In genomic region chr18:3773303-3773702, GRCh38 we compare ENCODE assay signal across 16 cellular contexts.
A peak's percentile ranks its signal among the peaks of the same experiment; 100 is the strongest.
DNase-seq lines count a peak whose midpoint lies in the region; ATAC-seq and TF ChIP-seq lines count a peak whose summit lies in the region.
"Had no signal": no experiment of that assay in that cellular context is flagged by ENCODE, and none has a peak within 500 bp of the region (broad histone marks: within the 10 kb centered on the region; RNA-seq: fewer than 3 reads in every experiment).

No MANE protein-coding gene starts in this region.

- no peaks in the 10 kb centered on the region for H3K9me3 ChIP-seq in GM23248 (ENCODE audit: low read depth)
- no peaks in the 10 kb centered on the region for H3K9me3 ChIP-seq in RWPE2 (ENCODE audit: severe bottlenecking)

- H3K36me3 ChIP-seq in GM23248 (ENCODE audit: low read depth) (no peaks in the 10 kb centered on the region), RWPE2 (ENCODE audit: low read depth) (no peaks in the 10 kb centered on the region)

- ATAC-seq in RWPE2 (ENCODE audit: low read depth) (peak; percentile 35; the same call in 1 of the 3 replicates), foreskin keratinocyte (no peak)

- peaks cover 5% of the 10 kb centered on the region; the same call in 1 of the 2 replicates for H3F3A ChIP-seq in GM23248 (ENCODE audit: insufficient read depth)

- H3K4me3 ChIP-seq in GM23248 (no peak overlapping the region), RWPE2 (ENCODE audit: severe bottlenecking) (no peak overlapping the region)

- H3K4me1 ChIP-seq in GM23248 (ENCODE audit: insufficient read depth), result peaks cover 5% of the 10 kb centered on the region; the same call in 1 of the 2 replicates
- H3K4me1 ChIP-seq in RWPE2 (ENCODE audit: insufficient read depth, poor library complexity, severe bottlenecking), result peaks cover 15% of the 10 kb centered on the region
- peaks cover 8% of the 10 kb centered on the region for H3K4me1 ChIP-seq in foreskin keratinocyte
- H3K4me1 ChIP-seq: parathyroid adenoma had no signal

- no peak overlapping the region for H2AFZ ChIP-seq in GM23248
- H2AFZ ChIP-seq: parathyroid adenoma had no signal

- H3K27ac ChIP-seq in 22Rv1, result no peak overlapping the region
- no peak overlapping the region for H3K27ac ChIP-seq in GM23248
- H3K27ac ChIP-seq in RWPE2 (ENCODE audit: poor library complexity, severe bottlenecking), result no peak overlapping the region
- no peak overlapping the region for H3K27ac ChIP-seq in foreskin keratinocyte
- H3K27ac ChIP-seq: KMS-11, parathyroid adenoma had no signal

- no peaks in the 10 kb centered on the region for H3K36me3 Mint-ChIP-seq in activated CD4-positive, alpha-beta memory T cell treated with anti-CD3 and anti-CD28 coated beads, Interleukin-2, amount 10 ng/mL, durations not matched to agents 7 days and 5 days (ENCODE audit: low read depth)
- H3K36me3 Mint-ChIP-seq: activated CD4-positive, alpha-beta memory T cell treated with anti-CD3 and anti-CD28 coated beads for 36 hours had no signal

- 52 to 62% methylated on average over 1 of the region's 1 CpG for WGBS in GM23248 (ENCODE audit: low coverage in 1 of 2, low lambda C conversion rate in 2 of 2, missing lambda C conversion rate in 2 of 2), 2 experiments

- no peak overlapping the region for H3K9ac ChIP-seq in GM23248
- H3K9ac ChIP-seq: KMS-11, parathyroid adenoma had no signal

- no peaks in the 10 kb centered on the region for H3K79me2 ChIP-seq in GM23248 (ENCODE audit: insufficient read depth)
- H3K79me2 ChIP-seq: parathyroid adenoma had no signal

- in situ Hi-C loops in GM23248 (cut with MboI), result loop anchor here (10.0 kb wide), 1 partner anchor 59 kb away; no protein-coding TSS in a partner anchor

- no peak overlapping the region for H3K27ac Mint-ChIP-seq in activated CD4-positive, alpha-beta memory T cell treated with anti-CD3 and anti-CD28 coated beads, Interleukin-2, amount 10 ng/mL, durations not matched to agents 7 days and 5 days
- H3K27ac Mint-ChIP-seq: activated CD4-positive, alpha-beta memory T cell treated with anti-CD3 and anti-CD28 coated beads for 36 hours; activated T-helper 1 cell treated with anti-CD3 and anti-CD28 coated beads, Interleukin-12 subunit alpha, Interleukin-12 subunit beta, Interleukin-2, Interleukin-4 antibody, amounts not matched to agents 30 ng/mL and 10 ng/mL and 1 ng/mL, durations not matched to agents 14 hours and 24 hours and 36 hours had no signal

- no peak overlapping the region for H3K4me2 ChIP-seq in GM23248 (ENCODE audit: unreplicated experiment)
- H3K4me2 ChIP-seq: KMS-11 had no signal

- no peak overlapping the region for H3K4me3 Mint-ChIP-seq in activated CD4-positive, alpha-beta memory T cell treated with anti-CD3 and anti-CD28 coated beads, Interleukin-2, amount 10 ng/mL, durations not matched to agents 7 days and 5 days
- H3K4me3 Mint-ChIP-seq: activated CD4-positive, alpha-beta memory T cell treated with anti-CD3 and anti-CD28 coated beads for 36 hours; activated T-helper 1 cell treated with anti-CD3 and anti-CD28 coated beads, Interleukin-12 subunit alpha, Interleukin-12 subunit beta, Interleukin-2, Interleukin-4 antibody, amounts not matched to agents 30 ng/mL and 10 ng/mL and 1 ng/mL, durations not matched to agents 14 hours and 24 hours and 36 hours had no signal

- DNase-seq in GM23248 (peak; percentile 2), RWPE2 (ENCODE audit: low spot score) (no peak), foreskin keratinocyte (no peak), NOMO-1 treated with dmso at 0.1 percent for 144 hours (lab: John Stamatoyannopoulos, UW; ENCODE audit: unreplicated experiment) (no peak), UCSD-AML1 (lab: John Stamatoyannopoulos, UW; ENCODE audit: unreplicated experiment) (no peak), OCI-M1 (lab: John Stamatoyannopoulos, UW) (no peak)
- DNase-seq in activated CD4-positive, alpha-beta memory T cell treated with anti-CD3 and anti-CD28 coated beads, Interleukin-2, amount 10 ng/mL, durations not matched to agents 7 days and 5 days, result no peak
- DNase-seq: activated CD4-positive, alpha-beta memory T cell treated with anti-CD3 and anti-CD28 coated beads for 36 hours; aorta; SHP77 treated with DMSO at 0.1 percent for 48 hours; stimulated activated CD4-positive, alpha-beta T cell treated with anti-CD3 and anti-CD28 coated beads, Interleukin-12 subunit alpha, Interleukin-12 subunit beta, amount 100 ng/mL, for 4 hours; T1000 had no signal

- H3K27me3 Mint-ChIP-seq in activated CD4-positive, alpha-beta memory T cell treated with anti-CD3 and anti-CD28 coated beads, Interleukin-2, amount 10 ng/mL, durations not matched to agents 7 days and 5 days, result peaks cover 39% of the 10 kb centered on the region

- TF ChIP-seq CTCF in 22Rv1 (IDR thresholded peaks at IDR 0.05) (0 out of 2 replicates have a peak, but pooled peaks have one; percentile 10), RWPE2 (IDR thresholded peaks at IDR 0.05; ENCODE audit: poor library complexity, severe bottlenecking) (no peak), foreskin keratinocyte (conservative IDR thresholded peaks at IDR 0.05) (peak; percentile 45)

- peaks cover 12% of the 10 kb centered on the region for H3K4me1 Mint-ChIP-seq in activated CD4-positive, alpha-beta memory T cell treated with anti-CD3 and anti-CD28 coated beads, Interleukin-2, amount 10 ng/mL, durations not matched to agents 7 days and 5 days

- H3K9me2 ChIP-seq in GM23248 (ENCODE audit: insufficient read depth), result no peaks in the 10 kb centered on the region

- no peaks in the 10 kb centered on the region for H4K20me1 ChIP-seq in GM23248 (ENCODE audit: insufficient read depth)

- POLR2A ChIA-PET in activated CD4-positive, alpha-beta memory T cell treated with anti-CD3 and anti-CD28 coated beads, Interleukin-2, amount 10 ng/mL, durations not matched to agents 7 days and 5 days (lab: Charles Lee), result no interaction called here

- CTCF ChIA-PET in activated CD4-positive, alpha-beta memory T cell treated with anti-CD3 and anti-CD28 coated beads, Interleukin-2, amount 10 ng/mL, durations not matched to agents 7 days and 5 days (lab: Charles Lee), result no interaction called here

- H3K9me3 Mint-ChIP-seq in activated CD4-positive, alpha-beta memory T cell treated with anti-CD3 and anti-CD28 coated beads, Interleukin-2, amount 10 ng/mL, durations not matched to agents 7 days and 5 days, result no peaks in the 10 kb centered on the region
- H3K9me3 Mint-ChIP-seq: activated CD4-positive, alpha-beta memory T cell treated with anti-CD3 and anti-CD28 coated beads for 36 hours; activated T-helper 1 cell treated with anti-CD3 and anti-CD28 coated beads, Interleukin-12 subunit alpha, Interleukin-12 subunit beta, Interleukin-2, Interleukin-4 antibody, amounts not matched to agents 30 ng/mL and 10 ng/mL and 1 ng/mL, durations not matched to agents 14 hours and 24 hours and 36 hours had no signal

- no peaks in the 10 kb centered on the region for H3K27me3 ChIP-seq in GM23248 (replicated peaks; ENCODE audit: insufficient read depth)
- H3K27me3 ChIP-seq in RWPE2 (ENCODE audit: insufficient read depth, poor library complexity, severe bottlenecking), result no peaks in the 10 kb centered on the region
- H3K27me3 ChIP-seq in foreskin keratinocyte, result no peaks in the 10 kb centered on the region
